In the genomic region with DNA sequence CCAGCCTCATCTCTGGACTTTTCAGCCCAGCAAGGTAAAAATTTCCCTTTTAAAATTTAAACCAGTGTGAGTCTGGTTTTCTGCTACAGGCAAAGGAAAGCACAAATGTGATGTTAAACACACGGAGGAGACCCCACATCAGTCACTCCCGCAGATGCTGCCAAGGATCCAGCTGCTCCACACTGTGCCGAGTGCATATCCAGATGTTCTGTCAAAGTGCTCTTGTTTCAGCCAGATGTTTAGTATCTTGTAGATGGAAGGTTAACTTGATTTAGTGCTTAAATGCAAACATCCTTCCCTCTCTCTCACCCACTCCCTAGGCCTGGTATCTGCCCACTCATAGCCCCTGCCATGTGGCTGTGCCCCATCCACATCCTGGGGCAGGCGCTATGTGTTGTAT, we compare ENCODE assay signal across 18 cellular contexts. TPM values are rescaled to one million over a fixed set of nuclear protein-coding genes. Genes with fewer than 3 reads are reported as not detected.
DNase-seq lines count a peak whose midpoint lies in the region; ATAC-seq, FAIRE-seq and TF ChIP-seq lines count a peak whose summit lies in the region.
"Had no signal": no experiment of that assay in that cellular context is flagged by ENCODE, and none has a peak within 500 bp of the region (broad histone marks: within the 10 kb centered on the region; RNA-seq: fewer than 3 reads in every experiment).

No MANE protein-coding gene starts in this region.

- 77% methylated on average over 4 of the region's 4 CpGs for WGBS in right lobe of liver (ENCODE audit: insufficient coverage, low coverage, low lambda C conversion rate, missing lambda C conversion rate)
- 66% methylated on average over 4 of the region's 4 CpGs for WGBS in HepG2 (ENCODE audit: low lambda C conversion rate)
- WGBS in right cardiac atrium = 69% methylated on average over 4 of the region's 4 CpGs

- TF ChIP-seq EP300 in HepG2 (IDR thresholded peaks at IDR 0.05; ENCODE audit: low read depth in 2 of 2, low read length in 2 of 2) (no peak), HepG2 (CRISPR knock-in tag; IDR thresholded peaks at IDR 0.05; ENCODE audit: borderline replicate concordance) (no peak)

- POLR2A ChIA-PET in HepG2 (lab: Yijun Ruan, JAX) = no interaction called here

- CTCF ChIA-PET in HepG2 (lab: Yijun Ruan, JAX; ENCODE audit: low intra/inter-chr PET ratio, low total read pairs) = no interaction called here

- H4K20me1 ChIP-seq in HepG2 (ENCODE audit: insufficient read depth, low read length) = no peaks in the 10 kb centered on the region

- peaks cover 0 to 29% (median 15%) of the 10 kb centered on the region in 4 donors for H3K4me1 ChIP-seq in right lobe of liver
- peaks cover 32% of the 10 kb centered on the region for H3K4me1 ChIP-seq in HepG2 (ENCODE audit: insufficient read depth, low read length)
- peaks cover 17% of the 10 kb centered on the region for H3K4me1 ChIP-seq in right cardiac atrium (ENCODE audit: control insufficient read depth, insufficient read depth, low read length)
- H3K4me1 ChIP-seq in skeletal muscle satellite cell (ENCODE audit: control insufficient read depth, insufficient read depth, low read length) = peaks cover 76% of the 10 kb centered on the region

- TF ChIP-seq CTCF in right lobe of liver (IDR thresholded peaks at IDR 0.05) (no peak), HepG2 (CRISPR knock-in tag; IDR thresholded peaks at IDR 0.05) (no peak)

- H3K9me3 ChIP-seq in right lobe of liver (no peaks in the 10 kb centered on the region), HepG2 (ENCODE audit: low read length) (no peaks in the 10 kb centered on the region), right cardiac atrium (ENCODE audit: control insufficient read depth, low read length) (no peaks in the 10 kb centered on the region), skeletal muscle satellite cell (replicated peaks; ENCODE audit: low read length) (no peaks in the 10 kb centered on the region)
- H3K9me3 ChIP-seq: mucosa of descending colon had no signal

- no peak for TF ChIP-seq POLR2A in right lobe of liver (IDR thresholded peaks at IDR 0.05)
- no peak for TF ChIP-seq POLR2A in HepG2 (IDR thresholded peaks at IDR 0.05; ENCODE audit: insufficient read depth in 1 of 2, low read depth in 2 of 2, low read length in 2 of 2)

- ATAC-seq in right lobe of liver = no peak
- no peak for ATAC-seq in HepG2
- ATAC-seq in right cardiac atrium = no peak
- no peak for ATAC-seq in HG03520 (IDR thresholded peaks at IDR 0.05; ENCODE audit: unreplicated experiment)
- no peak for ATAC-seq in HG03571 (IDR thresholded peaks at IDR 0.05; ENCODE audit: unreplicated experiment)
- ATAC-seq in HG03354 (IDR thresholded peaks at IDR 0.05; ENCODE audit: poor library complexity, severe bottlenecking, unreplicated experiment) = no peak

- H3K27ac ChIP-seq in right lobe of liver = peak overlapping the region; percentile 15 to 50 (median 18)
- H3K27ac ChIP-seq in HepG2 (ENCODE audit: extremely low read length, insufficient read depth, low read length) = no peak overlapping the region
- H3K27ac ChIP-seq in right cardiac atrium (ENCODE audit: low read length) = peak overlapping the region; percentile 65
- H3K27ac ChIP-seq: PC-9 had no signal

- no peak for DNase-seq in right lobe of liver
- DNase-seq in HepG2 (ENCODE audit: low spot score) = no peak
- peak in 1 of 3 donors; percentile 74 for DNase-seq in right cardiac atrium
- DNase-seq in NCI-H1092 treated with DMSO at 0.1 percent for 48 hours (lab: John Stamatoyannopoulos, UW) = no peak
- DNase-seq: activated CD4-positive, alpha-beta memory T cell treated with anti-CD3 and anti-CD28 coated beads for 36 hours; activated T-cell treated with anti-CD3 and anti-CD28 coated beads, Interleukin-2, amount 50 U/mL, for 48 hours; NCI-H1930; NCI-H69; PC-9; stimulated activated CD4-positive, alpha-beta T cell treated with anti-CD3 and anti-CD28 coated beads, Interleukin-15, amount 100 ng/mL, for 24 hours had no signal

- intact Hi-C loops in right lobe of liver (cut with DNase I) = no loop called here
- intact Hi-C loops in HepG2 (cut with micrococcal nuclease; ENCODE audit: unreplicated experiment) = no loop called here
- intact Hi-C loops in right cardiac atrium (cut with DNase I) = no loop called here

- no peaks in the 10 kb centered on the region for H3K27me3 ChIP-seq in right lobe of liver
- H3K27me3 ChIP-seq in HepG2 (ENCODE audit: control insufficient read depth in 1 of 2, insufficient read depth in 2 of 2, low read length in 2 of 2) = peaks cover 2 to 26% of the 10 kb centered on the region in 2 experiments; a peak in 3 of 5 replicates
- H3K27me3 ChIP-seq in right cardiac atrium (ENCODE audit: control insufficient read depth, insufficient read depth) = no peaks in the 10 kb centered on the region
- H3K27me3 ChIP-seq in skeletal muscle satellite cell (ENCODE audit: control insufficient read depth, insufficient read depth, low read length) = no peaks in the 10 kb centered on the region

- no peak overlapping the region for H3K4me3 ChIP-seq in right lobe of liver
- no peak overlapping the region for H3K4me3 ChIP-seq in HepG2 (replicated peaks in 1 of 3; ENCODE audit: insufficient read depth in 1 of 3, low read depth in 2 of 3, low read length in 3 of 3)
- H3K4me3 ChIP-seq in right cardiac atrium (ENCODE audit: low read length) = no peak overlapping the region
- H3K4me3 ChIP-seq in skeletal muscle satellite cell (ENCODE audit: low read length) = no peak overlapping the region
- H3K4me3 ChIP-seq: mucosa of descending colon, PC-9 had no signal

- H3K79me2 ChIP-seq in HepG2 (ENCODE audit: insufficient read depth, low read length) = no peaks in the 10 kb centered on the region

- H3K4me2 ChIP-seq in HepG2 (ENCODE audit: low read depth, low read length) = no peak overlapping the region
- peak overlapping the region; percentile 11 for H3K4me2 ChIP-seq in skeletal muscle satellite cell (ENCODE audit: low read length)
- H3K4me2 ChIP-seq: PC-9 had no signal

- H2AFZ ChIP-seq in HepG2 (ENCODE audit: low read length) = no peak overlapping the region
- H2AFZ ChIP-seq: PC-9 had no signal

- no peak for TF ChIP-seq RAD21 in HepG2 (CRISPR knock-in tag; IDR thresholded peaks at IDR 0.05)

- no peak overlapping the region for H3K9ac ChIP-seq in HepG2 (ENCODE audit: insufficient read depth, low read depth, low read length)
- peak overlapping the region; percentile 34 for H3K9ac ChIP-seq in skeletal muscle satellite cell (ENCODE audit: low read depth, low read length)

- no TSS peak for BruUV-seq in HepG2 (replicated peaks; lab: Mats Ljungman, UMichigan)

- H3K36me3 ChIP-seq in right lobe of liver = no peaks in the 10 kb centered on the region
- no peaks in the 10 kb centered on the region for H3K36me3 ChIP-seq in HepG2 (replicated peaks in 1 of 2; ENCODE audit: control insufficient read depth in 1 of 2, insufficient read depth in 2 of 2, low read length in 2 of 2)
- H3K36me3 ChIP-seq in skeletal muscle satellite cell (ENCODE audit: insufficient read depth, low read length) = no peaks in the 10 kb centered on the region

- FAIRE-seq in HepG2 (lab: Jason Lieb, UNC) = no peak
- FAIRE-seq: keratinocyte had no signal

- in situ Hi-C loops in HepG2 (cut with HindIII; ENCODE audit: extremely low pct_ligation_motif_present, low pct_unique_long_range_greater_than_20kb) = loop anchor here (10.0 kb wide), 1 partner anchor 337 kb away; no protein-coding TSS in a partner anchor

RNA-seq across cellular contexts. Expression of a gene that starts 15.8 kb away (rescaled TPM):
- 10 to 100 TPM in 4 of 6 experiments, 1 to 10 TPM in 2; 5.3 to 78.0 (median 46.2) TPM for total RNA-seq in right lobe of liver
- total RNA-seq in HepG2 (2016; rRNA removed; fragmentation: Illumina TruSeq; extraction: Trizol) = 0.11 and 0.13 TPM in 2 replicates
- total RNA-seq in HepG2 (2016; cell fraction: cytosol; rRNA removed; fragmentation: Illumina TruSeq; extraction: Trizol; ENCODE audit: low read depth) = 0.10 TPM in 1 of 2 replicates, not detected in the other
- 0.13 and 0.21 TPM in 2 replicates for total RNA-seq in HepG2 (2016; cell fraction: insoluble cytoplasmic fraction; rRNA removed; fragmentation: Illumina TruSeq; extraction: Trizol)
- 0.12 and 0.21 TPM in 2 replicates for total RNA-seq in HepG2 (2016; cell fraction: membrane; rRNA removed; fragmentation: Illumina TruSeq; extraction: Trizol)
- 0.34 and 0.38 TPM in 2 replicates for total RNA-seq in HepG2 (2016; cell fraction: nucleus; rRNA removed; fragmentation: Illumina TruSeq; extraction: Trizol)
- polyA plus RNA-seq in HepG2 (2011; rRNA removed) = 0.22 and 0.61 TPM in 2 replicates
- polyA plus RNA-seq in HepG2 (2011; cell fraction: cytosol; rRNA removed) = 0.23 and 0.62 TPM in 2 replicates
- 0.55 and 0.88 TPM in 2 replicates for polyA plus RNA-seq in HepG2 (2011; cell fraction: nucleus; rRNA removed)
- 0.13 TPM in 1 of 2 replicates, not detected in the other for polyA plus RNA-seq in HepG2 (2012)
- polyA plus RNA-seq in HepG2 (2016; cell fraction: cytosol; fragmentation: Illumina TruSeq; extraction: Trizol; ENCODE audit: low read depth) = not detected in 2 replicates
- 0.11 and 0.14 TPM in 2 replicates for polyA plus RNA-seq in HepG2 (2016; cell fraction: insoluble cytoplasmic fraction; fragmentation: Illumina TruSeq; extraction: Trizol; ENCODE audit: low read depth)
- polyA plus RNA-seq in HepG2 (2016; cell fraction: membrane; fragmentation: Illumina TruSeq; extraction: Trizol; ENCODE audit: low read depth) = 0.13 TPM in 1 of 2 replicates, not detected in the other
- 0.15 and 0.25 TPM in 2 replicates for polyA plus RNA-seq in HepG2 (2016; cell fraction: nucleus; fragmentation: Illumina TruSeq; extraction: Trizol; ENCODE audit: insufficient read depth, low read depth)
- 1.6 and 10.7 TPM in 2 replicates for polyA minus RNA-seq in HepG2 (2011; rRNA and poly(A)+ RNA removed; ENCODE audit: low replicate concordance)
- polyA minus RNA-seq in HepG2 (2011; cell fraction: cytosol; rRNA and poly(A)+ RNA removed) = 0.44 TPM in 1 of 2 replicates, not detected in the other
- polyA minus RNA-seq in HepG2 (2011; cell fraction: nucleus; rRNA and poly(A)+ RNA removed) = 0.62 and 1.4 TPM in 2 replicates
- total RNA-seq in right cardiac atrium = 10 to 100 TPM; 35.7 to 55.5 (median 45.7) TPM
- 57.8 TPM for polyA plus RNA-seq in right cardiac atrium
- total RNA-seq in skeletal muscle satellite cell (2012; rRNA removed) = 36.3 and 44.6 TPM in 2 replicates
- total RNA-seq: activated CD4-positive, alpha-beta memory T cell treated with anti-CD3 and anti-CD28 coated beads for 36 hours; PC-9 had no signal
- polyA plus RNA-seq: keratinocyte had no signal

RNA-seq across cellular contexts. Expression of a gene that starts 43.8 kb away (rescaled TPM):
- total RNA-seq in right lobe of liver (1 to 10 TPM in 5 of 6 experiments, under 1 TPM in 1; 0.92 to 3.1 (median 1.6) TPM), HepG2 (2016; rRNA removed; fragmentation: Illumina TruSeq; extraction: Trizol) (not detected in 2 replicates), right cardiac atrium (1 to 10 TPM in 3 of 4 donors, not detected in 1; 1.4 to 2.3 (median 2.1) TPM)
- not detected in 2 replicates for total RNA-seq in HepG2 (2016; cell fraction: cytosol; rRNA removed; fragmentation: Illumina TruSeq; extraction: Trizol; ENCODE audit: low read depth)
- not detected in 2 replicates for total RNA-seq in HepG2 (2016; cell fraction: insoluble cytoplasmic fraction; rRNA removed; fragmentation: Illumina TruSeq; extraction: Trizol)
- total RNA-seq in HepG2 (2016; cell fraction: membrane; rRNA removed; fragmentation: Illumina TruSeq; extraction: Trizol) = not detected in 2 replicates
- total RNA-seq in HepG2 (2016; cell fraction: nucleus; rRNA removed; fragmentation: Illumina TruSeq; extraction: Trizol) = not detected in 2 replicates
- polyA plus RNA-seq in HepG2 (2011; rRNA removed) (not detected in 2 replicates), right cardiac atrium (2.6 TPM)
- polyA plus RNA-seq in HepG2 (2011; cell fraction: cytosol; rRNA removed) = not detected in 2 replicates
- polyA plus RNA-seq in HepG2 (2011; cell fraction: nucleus; rRNA removed) = 0.23 TPM in 1 of 2 replicates, not detected in the other
- polyA plus RNA-seq in HepG2 (2012) = 0.07 and 0.16 TPM in 2 replicates
- polyA plus RNA-seq in HepG2 (2016; cell fraction: cytosol; fragmentation: Illumina TruSeq; extraction: Trizol; ENCODE audit: low read depth) = not detected in 2 replicates
- not detected in 2 replicates for polyA plus RNA-seq in HepG2 (2016; cell fraction: insoluble cytoplasmic fraction; fragmentation: Illumina TruSeq; extraction: Trizol; ENCODE audit: low read depth)
- polyA plus RNA-seq in HepG2 (2016; cell fraction: membrane; fragmentation: Illumina TruSeq; extraction: Trizol; ENCODE audit: low read depth) = not detected in 2 replicates
- polyA plus RNA-seq in HepG2 (2016; cell fraction: nucleus; fragmentation: Illumina TruSeq; extraction: Trizol; ENCODE audit: insufficient read depth, low read depth) = not detected in 2 replicates
- polyA minus RNA-seq in HepG2 (2011; rRNA and poly(A)+ RNA removed; ENCODE audit: low replicate concordance) = not detected in 2 replicates
- not detected in 2 replicates for polyA minus RNA-seq in HepG2 (2011; cell fraction: cytosol; rRNA and poly(A)+ RNA removed)
- polyA minus RNA-seq in HepG2 (2011; cell fraction: nucleus; rRNA and poly(A)+ RNA removed) = not detected in 2 replicates
- total RNA-seq in skeletal muscle satellite cell (2012; rRNA removed) = 0.22 TPM in 1 of 2 replicates, not detected in the other
- total RNA-seq: Daoy, HT-29, PC-9 had no signal
- polyA plus RNA-seq: keratinocyte had no signal

Comparison
In these comparisons a context has a peak if more than half of its experiments do, and no peak if none do; other contexts are left out.
1. RNA of a gene that starts 15.8 kb away (total RNA-seq): 5.3 to 78.0 TPM in right lobe of liver and 35.7 to 55.5 TPM in right cardiac atrium; 0.10 to 0.38 TPM in HepG2; every median in the first group is over 4 times any median in the second.